Comparison of ENCODE assay signal across 18 cellular contexts in the genomic region with DNA sequence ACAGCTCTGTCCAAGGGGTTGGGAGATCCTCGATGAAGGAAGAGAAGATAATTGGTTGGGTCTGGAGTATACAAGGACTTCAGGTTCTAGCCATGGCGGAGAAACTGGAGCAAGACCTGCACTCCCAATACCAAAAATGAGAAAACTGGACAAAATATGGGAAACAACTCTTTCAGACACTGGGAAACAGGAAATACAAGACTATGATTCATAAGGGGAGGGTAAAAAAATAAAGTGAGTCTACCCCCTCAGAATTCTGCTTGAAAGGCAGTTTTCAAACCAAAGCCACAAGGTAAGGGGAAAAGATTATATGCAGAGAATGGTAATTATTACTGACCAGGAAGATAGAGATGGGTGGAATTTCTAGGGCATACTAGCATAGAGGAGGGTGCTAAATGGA. TPM values are rescaled to one million over a fixed set of nuclear protein-coding genes. Genes with fewer than 3 reads are reported as not detected.
DNase-seq lines count a peak whose midpoint lies in the region; ATAC-seq and TF ChIP-seq lines count a peak whose summit lies in the region.
"Had no signal": no experiment of that assay in that cellular context is flagged by ENCODE, and none has a peak within 500 bp of the region (broad histone marks: within the 10 kb centered on the region; RNA-seq: fewer than 3 reads in every experiment).

No MANE protein-coding gene starts in this region.

- in situ Hi-C loops in mammary epithelial cell (cut with MboI; ENCODE audit: low sequenced_read_pairs in 2 of 2) = loop anchor here (5.0 to 25.0 kb wide), 2 partner anchors 483 to 643 kb away; no protein-coding TSS in a partner anchor

- intact Hi-C loops in mammary epithelial cell (cut with micrococcal nuclease) (no loop called here), breast epithelium (cut with DNase I; ENCODE audit: low total_unique reads) (no loop called here)

- no TSS peak for BruUV-seq in mammary epithelial cell (replicated peaks; lab: Mats Ljungman, UMichigan)

- H3K36me3 ChIP-seq in mammary epithelial cell (ENCODE audit: insufficient read depth, low read length) (no peaks in the 10 kb centered on the region), breast epithelium (no peaks in the 10 kb centered on the region), fibroblast of lung (ENCODE audit: control insufficient read depth, insufficient read depth, low read length) (no peaks in the 10 kb centered on the region), gastroesophageal sphincter (no peaks in the 10 kb centered on the region)
- H3K36me3 ChIP-seq: HAP-1 had no signal

- dilution Hi-C loops in mammary epithelial cell (cut with HindIII; ENCODE audit: low sequenced_read_pairs) = loop anchor here (25.0 kb wide), 1 partner anchor 493 kb away; no protein-coding TSS in a partner anchor

- ATAC-seq in HG03280 (IDR thresholded peaks at IDR 0.05; ENCODE audit: unreplicated experiment) = no peak
- ATAC-seq in gastroesophageal sphincter = no peak
- ATAC-seq: GM12878, K562 had no signal

- H3K4me3 ChIP-seq in mammary epithelial cell (replicated peaks in 1 of 3; ENCODE audit: insufficient read depth in 1 of 3, low read depth in 2 of 3, low read length in 3 of 3) = no peak overlapping the region
- H3K4me3 ChIP-seq in breast epithelium = no peak overlapping the region
- H3K4me3 ChIP-seq in fibroblast of lung (replicated peaks in 1 of 4; ENCODE audit: control extremely low read depth in 1 of 4, insufficient read depth in 1 of 4, low read depth in 3 of 4, low read length in 4 of 4) = no peak overlapping the region
- no peak overlapping the region for H3K4me3 ChIP-seq in gastroesophageal sphincter
- H3K4me3 ChIP-seq: GM12878, HAP-1, K562 had no signal

- no peak overlapping the region for H3K9ac ChIP-seq in mammary epithelial cell (ENCODE audit: insufficient read depth, low read length)
- no peak overlapping the region for H3K9ac ChIP-seq in fibroblast of lung (ENCODE audit: insufficient read depth, low read length)

- TF ChIP-seq POLR2A in breast epithelium (IDR thresholded peaks at IDR 0.05) = no peak
- TF ChIP-seq POLR2A in gastroesophageal sphincter (IDR thresholded peaks at IDR 0.05) = no peak

- H3K79me2 ChIP-seq in mammary epithelial cell (ENCODE audit: insufficient read depth, low read length) = no peaks in the 10 kb centered on the region
- H3K79me2 ChIP-seq in fibroblast of lung (ENCODE audit: control insufficient read depth, insufficient read depth, low read length) = no peaks in the 10 kb centered on the region

- TF ChIP-seq EP300 in gastroesophageal sphincter (IDR thresholded peaks at IDR 0.05) = no peak

- no peaks in the 10 kb centered on the region for H3K9me3 ChIP-seq in mammary epithelial cell (replicated peaks; ENCODE audit: insufficient read depth, low read length)
- no peaks in the 10 kb centered on the region for H3K9me3 ChIP-seq in breast epithelium
- H3K9me3 ChIP-seq in fibroblast of lung (ENCODE audit: control insufficient read depth, insufficient read depth, low read depth, low read length) = no peaks in the 10 kb centered on the region
- H3K9me3 ChIP-seq in gastroesophageal sphincter = no peaks in the 10 kb centered on the region
- H3K9me3 ChIP-seq: Caco-2, HAP-1 had no signal

- DNase-seq in mammary epithelial cell (no peak), breast epithelium (ENCODE audit: low spot score in 2 of 2) (no peak), RPMI7951 (ENCODE audit: low read depth) (peak; percentile 15), fibroblast of lung (ENCODE audit: low read depth in 2 of 2) (peak in 1 of 2 donors; percentile 6), retina (no peak), NCI-H2227 treated with DMSO at 0.1 percent for 48 hours (lab: John Stamatoyannopoulos, UW) (no peak)
- DNase-seq: 8988T, AML-193, Caco-2, NCI-H1048, NCI-H146, NCI-H446, SHP77 treated with DMSO at 0.1 percent for 48 hours had no signal

- H3K27me3 ChIP-seq in mammary epithelial cell (ENCODE audit: insufficient read depth, low read length) (no peaks in the 10 kb centered on the region), breast epithelium (peaks cover 0 to 19% of the 10 kb centered on the region in 2 donors), fibroblast of lung (ENCODE audit: control insufficient read depth, insufficient read depth, low read length) (no peaks in the 10 kb centered on the region), gastroesophageal sphincter (peaks cover 30% of the 10 kb centered on the region)

- H3K27ac ChIP-seq in mammary epithelial cell (ENCODE audit: insufficient read depth, low read depth, low read length) (no peak overlapping the region), breast epithelium (no peak overlapping the region), fibroblast of lung (ENCODE audit: insufficient read depth, low read length) (no peak overlapping the region), gastroesophageal sphincter (no peak overlapping the region)

- TF ChIP-seq CTCF in mammary epithelial cell (conservative IDR thresholded peaks at IDR 0.05 in 1 of 2, IDR thresholded peaks at IDR 0.05 in 1 of 2; ENCODE audit: extremely low read depth in 1 of 2, insufficient read depth in 1 of 2, low read depth in 1 of 2, low read length in 2 of 2) (no peak), breast epithelium (IDR thresholded peaks at IDR 0.05) (no peak), fibroblast of lung (conservative IDR thresholded peaks at IDR 0.05 in 1 of 2, IDR thresholded peaks at IDR 0.05 in 1 of 2; ENCODE audit: low read depth in 1 of 2, low read length in 2 of 2) (no peak), gastroesophageal sphincter (IDR thresholded peaks at IDR 0.05) (no peak)

- H2AFZ ChIP-seq in mammary epithelial cell (ENCODE audit: low read depth, low read length) (peak overlapping the region; percentile 45), fibroblast of lung (ENCODE audit: low read length) (peak overlapping the region; percentile 38)

- WGBS in mammary epithelial cell (ENCODE audit: low coverage, missing lambda C conversion rate) = 96% methylated on average over 2 of the region's 2 CpGs
- 86% methylated on average over 2 of the region's 2 CpGs; no CpG with 5 or more reads in 1 of the 2 donors for WGBS in gastroesophageal sphincter (ENCODE audit: low coverage in 1 of 2), 2 donors

- CTCF ChIA-PET in mammary epithelial cell (lab: Charles Lee; ENCODE audit: low non-redundant PET) = interaction anchor here (0.7 kb wide), 1 partner anchor 485 kb away, joined by 3 read pairs; no protein-coding TSS in a partner anchor

- peaks cover 19% of the 10 kb centered on the region for H3K4me1 ChIP-seq in mammary epithelial cell (ENCODE audit: insufficient read depth, low read length)
- H3K4me1 ChIP-seq in breast epithelium = no peaks in the 10 kb centered on the region
- H3K4me1 ChIP-seq in fibroblast of lung (ENCODE audit: control insufficient read depth, extremely low read depth, insufficient read depth, low read length) = peaks cover 2% of the 10 kb centered on the region
- peaks cover 0 to 4% (median 0%) of the 10 kb centered on the region in 3 donors for H3K4me1 ChIP-seq in gastroesophageal sphincter
- H3K4me1 ChIP-seq: Caco-2 had no signal

- H4K20me1 ChIP-seq in mammary epithelial cell (ENCODE audit: insufficient read depth, low read length) (no peaks in the 10 kb centered on the region), fibroblast of lung (ENCODE audit: control insufficient read depth, extremely low read depth, insufficient read depth, low read length) (no peaks in the 10 kb centered on the region)

- H3K4me2 ChIP-seq in mammary epithelial cell (ENCODE audit: insufficient read depth, low read depth, low read length) = no peak overlapping the region
- H3K4me2 ChIP-seq in fibroblast of lung (ENCODE audit: extremely low read depth, insufficient read depth, low read length) = no peak overlapping the region

RNA-seq across cellular contexts. Expression of a gene that starts 10.2 kb away (rescaled TPM):
- 100 to 1,000 TPM; 156 to 174 TPM for total RNA-seq in mammary epithelial cell
- 285 TPM for polyA plus RNA-seq in mammary epithelial cell
- 7.8 TPM for polyA minus RNA-seq in mammary epithelial cell
- 100 to 1,000 TPM; 192 to 238 (median 194) TPM for total RNA-seq in breast epithelium
- 1,191 and 1,243 TPM in 2 replicates for total RNA-seq in RPMI7951 (2014; rRNA removed; shearing (Covaris generic))
- total RNA-seq in fibroblast of lung = 143 and 192 TPM in 2 replicates
- polyA plus RNA-seq in fibroblast of lung = 514 and 623 TPM in 2 replicates
- 421 and 488 TPM in 2 replicates for polyA plus RNA-seq in fibroblast of lung (2012)
- 2.5 TPM in 1 of 2 replicates, not detected in the other for polyA minus RNA-seq in fibroblast of lung (ENCODE audit: low replicate concordance)
- 100 to 1,000 TPM; 131 to 317 (median 291) TPM for total RNA-seq in gastroesophageal sphincter
